Comparison of ENCODE assay signal across 18 cellular contexts in genomic region chr1:221664253-221664652, GRCh38.
A peak's percentile ranks its signal among the peaks of the same experiment; 100 is the strongest.
DNase-seq lines count a peak whose midpoint lies in the region; ATAC-seq, FAIRE-seq and TF ChIP-seq lines count a peak whose summit lies in the region.
"Had no signal": no experiment of that assay in that cellular context is flagged by ENCODE, and none has a peak within 500 bp of the region (broad histone marks: within the 10 kb centered on the region; RNA-seq: fewer than 3 reads in every experiment).

No MANE protein-coding gene starts in this region.

- H3K79me2 ChIP-seq in H1 (ENCODE audit: control insufficient read depth in 1 of 2, insufficient read depth in 2 of 2, low read length in 2 of 2) (no peaks in the 10 kb centered on the region), osteoblast (ENCODE audit: insufficient read depth, low read length) (no peaks in the 10 kb centered on the region)

- no peak overlapping the region for H4K8ac ChIP-seq in H1 (ENCODE audit: extremely low read depth, insufficient read depth, low read length)

- H3K14ac ChIP-seq in H1 (ENCODE audit: insufficient read length), result no peak overlapping the region

- H2BK15ac ChIP-seq in H1 (ENCODE audit: low read length), result no peak overlapping the region

- WGBS in H1 (ENCODE audit: extremely low coverage in 1 of 2, insufficient coverage in 1 of 2, insufficient read length in 1 of 2, insufficient replicate concordance in 2 of 2, low coverage in 1 of 2, low lambda C conversion rate in 2 of 2, missing lambda C conversion rate in 1 of 2), 2 experiments, result 20% methylated on average over 1 of the region's 1 CpG; no CpG with 5 or more reads in 1 of the 2 experiments

- H2BK5ac ChIP-seq in H1 (ENCODE audit: low read depth, low read length), result no peak overlapping the region

- no peak overlapping the region for H2BK120ac ChIP-seq in H1 (replicated peaks; ENCODE audit: low read depth, low read length)

- CTCF ChIA-PET in H1 (lab: Charles Lee; ENCODE audit: partially characterized antibody), result interaction anchor here (1.2 kb wide), 1 partner anchor 431 kb away, joined by 4 read pairs; no protein-coding TSS in a partner anchor

- H3K56ac ChIP-seq in H1 (replicated peaks; ENCODE audit: insufficient read length, low read depth, low read length), result no peak overlapping the region

- H3K27me3 ChIP-seq in H1 (replicated peaks in 1 of 4; ENCODE audit: control insufficient read depth in 3 of 4, extremely low read depth in 1 of 4, insufficient read depth in 3 of 4, low read length in 3 of 4) (no peaks in the 10 kb centered on the region), osteoblast (ENCODE audit: insufficient read depth, low read length) (no peaks in the 10 kb centered on the region)

- H3K23me2 ChIP-seq in H1 (ENCODE audit: low read depth, low read length), result no peaks in the 10 kb centered on the region

- TF ChIP-seq RAD21 in H1 (IDR thresholded peaks at IDR 0.05 in 1 of 2, conservative IDR thresholded peaks at IDR 0.05 in 1 of 2; ENCODE audit: low read depth in 2 of 2, low read length in 2 of 2), result peak; percentile 32 to 45

- H4K20me1 ChIP-seq in H1 (replicated peaks in 1 of 2; ENCODE audit: control insufficient read depth in 1 of 2, insufficient read depth in 2 of 2, low read length in 2 of 2), result no peaks in the 10 kb centered on the region
- H4K20me1 ChIP-seq in osteoblast (ENCODE audit: insufficient read depth, low read length), result no peaks in the 10 kb centered on the region

- H3K9me3 Mint-ChIP-seq in effector memory CD8-positive, alpha-beta T cell, result no peaks in the 10 kb centered on the region
- H3K9me3 Mint-ChIP-seq: HFFc6 had no signal

- no peak for TF ChIP-seq EP300 in H1 (IDR thresholded peaks at IDR 0.05; ENCODE audit: borderline replicate concordance in 1 of 2, low read depth in 2 of 2, low read length in 2 of 2)

- peak; percentile 33 for DNase-seq in NCI-H748 (lab: John Stamatoyannopoulos, UW; ENCODE audit: unreplicated experiment)
- DNase-seq in NCI-H748 treated with DMSO at 0.1 percent for 48 hours (lab: John Stamatoyannopoulos, UW), result no peak
- DNase-seq in NCI-H146 treated with DMSO at 0.1 percent for 48 hours (lab: John Stamatoyannopoulos, UW; ENCODE audit: unreplicated experiment), result peak; percentile 36
- DNase-seq in H1 (ENCODE audit: low read depth in 1 of 2, low spot score in 2 of 2), result no peak
- no peak for DNase-seq in osteoblast (ENCODE audit: insufficient read length, low spot score, missing footprints)
- DNase-seq in effector memory CD8-positive, alpha-beta T cell, result no peak
- DNase-seq in stimulated activated CD4-positive, alpha-beta T cell treated with anti-CD3 and anti-CD28 coated beads, Interleukin-15, amount 100 ng/mL, for 24 hours, result no peak
- no peak for DNase-seq in cardiac septum (ENCODE audit: low spot score)
- DNase-seq: Caco-2, DMS79, GM23248, HFFc6, NCI-H1694 treated with DMSO at 0.1 percent for 48 hours, NCI-H2227 treated with DMSO at 0.1 percent for 48 hours, NCI-H524 treated with DMSO at 0.1 percent for 48 hours, SIG-M5 had no signal

- peaks cover 5 to 14% of the 10 kb centered on the region in 2 donors for H3K27me3 Mint-ChIP-seq in effector memory CD8-positive, alpha-beta T cell

- peaks cover 0 to 3% (median 0%) of the 10 kb centered on the region in 4 experiments; a peak in 2 of 7 replicates for H3K4me1 ChIP-seq in H1 (replicated peaks in 1 of 4; ENCODE audit: control insufficient read depth in 3 of 4, insufficient read depth in 4 of 4, low read length in 3 of 4)
- H3K4me1 ChIP-seq in osteoblast (ENCODE audit: insufficient read depth, low read length), result peaks cover 9% of the 10 kb centered on the region
- H3K4me1 ChIP-seq: Caco-2 had no signal

- FAIRE-seq in H1 (lab: Jason Lieb, UNC), result no peak
- FAIRE-seq: A204.1 had no signal

- H2AK5ac ChIP-seq in H1 (ENCODE audit: low read depth, low read length), result no peak overlapping the region

- H3K36me3 ChIP-seq in H1 (ENCODE audit: control insufficient read depth in 2 of 4, insufficient read depth in 4 of 4, low read length in 3 of 4) (no peaks in the 10 kb centered on the region), osteoblast (ENCODE audit: insufficient read depth, low read length) (no peaks in the 10 kb centered on the region)

- no peak overlapping the region for H3K27ac Mint-ChIP-seq in effector memory CD8-positive, alpha-beta T cell
- H3K27ac Mint-ChIP-seq: CD14-positive monocyte, HFFc6 had no signal

- no peak for ATAC-seq in effector memory CD8-positive, alpha-beta T cell (replicated peaks)

- no peak overlapping the region for H3K4ac ChIP-seq in H1 (replicated peaks; ENCODE audit: insufficient read length, low read depth, low read length)

- H2BK12ac ChIP-seq in H1 (ENCODE audit: low read depth, low read length), result no peak overlapping the region

- TF ChIP-seq CTCF in H1 (IDR thresholded peaks at IDR 0.05; ENCODE audit: control extremely low read depth in 1 of 3, insufficient read depth in 1 of 3, low read depth in 1 of 3, low read length in 3 of 3), result peak in 1 of 3 experiments; percentile 30; a peak in 1 of 4 replicates
- peak; percentile 18 for TF ChIP-seq CTCF in osteoblast (IDR thresholded peaks at IDR 0.05; ENCODE audit: extremely low read depth, low read depth, low read length)

- H3K79me1 ChIP-seq in H1 (ENCODE audit: low read depth, low read length), result no peaks in the 10 kb centered on the region

- H2AFZ ChIP-seq in H1 (ENCODE audit: low read length) (no peak overlapping the region), osteoblast (ENCODE audit: low read length) (no peak overlapping the region)
- H2AFZ ChIP-seq: GM23248 had no signal

- peaks cover 3% of the 10 kb centered on the region for H3K36me3 Mint-ChIP-seq in effector memory CD8-positive, alpha-beta T cell (ENCODE audit: insufficient read depth)
- H3K36me3 Mint-ChIP-seq: CD14-positive monocyte had no signal

- H4K91ac ChIP-seq in H1 (replicated peaks; ENCODE audit: insufficient read length, low read length), result no peak overlapping the region

- intact Hi-C loops in cardiac septum (cut with DNase I), result no loop called here

- H3K9me3 ChIP-seq in H1 (ENCODE audit: insufficient read depth in 2 of 2, low read depth in 1 of 2, low read length in 1 of 2) (no peaks in the 10 kb centered on the region), osteoblast (ENCODE audit: low read depth, low read length) (no peaks in the 10 kb centered on the region)
- H3K9me3 ChIP-seq: Caco-2 had no signal

- H3K18ac ChIP-seq in H1 (ENCODE audit: extremely low read depth, low read length), result no peak overlapping the region

- H3K27ac ChIP-seq in H1 (ENCODE audit: low read depth, low read length) (no peak overlapping the region), osteoblast (ENCODE audit: low read depth, low read length) (no peak overlapping the region)
- H3K27ac ChIP-seq: GM23248 had no signal

- POLR2A ChIA-PET in H1 (lab: Charles Lee; ENCODE audit: partially characterized antibody), result interaction anchor here (0.6 kb wide), 1 partner anchor 341 kb away, joined by 3 read pairs; no protein-coding TSS in a partner anchor

- no peak overlapping the region for H3K23ac ChIP-seq in H1 (ENCODE audit: insufficient read length)

- H3K4me2 ChIP-seq in H1 (ENCODE audit: insufficient read depth in 1 of 2, low read depth in 2 of 2, low read length in 2 of 2), result no peak overlapping the region
- no peak overlapping the region for H3K4me2 ChIP-seq in osteoblast (ENCODE audit: insufficient read depth, low read length)

- H4K5ac ChIP-seq in H1 (ENCODE audit: insufficient read length, low read depth, low read length), result no peak overlapping the region

- H2BK20ac ChIP-seq in H1 (ENCODE audit: low read length), result no peak overlapping the region

- H3K4me3 ChIP-seq in H1 (ENCODE audit: extremely low read depth in 1 of 4, insufficient read depth in 2 of 4, low read depth in 3 of 4, low read length in 4 of 4) (no peak overlapping the region), osteoblast (ENCODE audit: insufficient read depth, low read length) (no peak overlapping the region)
- H3K4me3 ChIP-seq: GM23248 had no signal

- no peaks in the 10 kb centered on the region for H3K4me1 Mint-ChIP-seq in effector memory CD8-positive, alpha-beta T cell (ENCODE audit: low read depth in 2 of 2)

- no peak for TF ChIP-seq POLR2A in H1 (IDR thresholded peaks at IDR 0.05; ENCODE audit: control extremely low read depth in 1 of 2, low read depth in 2 of 2, low read length in 2 of 2)

- no peak overlapping the region for H3K9ac ChIP-seq in H1 (replicated peaks in 1 of 4; ENCODE audit: extremely low read depth in 1 of 4, low read depth in 3 of 4, low read length in 3 of 4)
- H3K9ac ChIP-seq: GM23248 had no signal

- H3K4me3 Mint-ChIP-seq in effector memory CD8-positive, alpha-beta T cell, result no peak overlapping the region
- H3K4me3 Mint-ChIP-seq: CD14-positive monocyte, HFFc6 had no signal

TF ChIP-seq in H1, 55 proteins besides CTCF, POLR2A, EP300 and RAD21 (continues in another document):
- no peak for TF ChIP-seq PHF8 (conservative IDR thresholded peaks at IDR 0.05; ENCODE audit: low read depth, low read length)
- no peak for TF ChIP-seq POU5F1 (IDR thresholded peaks at IDR 0.05; ENCODE audit: low read depth, low read length)
- TF ChIP-seq, protein P1, sequence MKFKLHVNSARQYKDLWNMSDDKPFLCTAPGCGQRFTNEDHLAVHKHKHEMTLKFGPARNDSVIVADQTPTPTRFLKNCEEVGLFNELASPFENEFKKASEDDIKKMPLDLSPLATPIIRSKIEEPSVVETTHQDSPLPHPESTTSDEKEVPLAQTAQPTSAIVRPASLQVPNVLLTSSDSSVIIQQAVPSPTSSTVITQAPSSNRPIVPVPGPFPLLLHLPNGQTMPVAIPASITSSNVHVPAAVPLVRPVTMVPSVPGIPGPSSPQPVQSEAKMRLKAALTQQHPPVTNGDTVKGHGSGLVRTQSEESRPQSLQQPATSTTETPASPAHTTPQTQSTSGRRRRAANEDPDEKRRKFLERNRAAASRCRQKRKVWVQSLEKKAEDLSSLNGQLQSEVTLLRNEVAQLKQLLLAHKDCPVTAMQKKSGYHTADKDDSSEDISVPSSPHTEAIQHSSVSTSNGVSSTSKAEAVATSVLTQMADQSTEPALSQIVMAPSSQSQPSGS (IDR thresholded peaks at IDR 0.05; ENCODE audit: low read length), result no peak
- no peak for TF ChIP-seq BRCA1 (IDR thresholded peaks at IDR 0.05; ENCODE audit: low read depth, low read length)
- TF ChIP-seq CBX8 (IDR thresholded peaks at IDR 0.05; ENCODE audit: borderline replicate concordance, low read depth, low read length), result no peak
- TF ChIP-seq SUZ12 (IDR thresholded peaks at IDR 0.05; ENCODE audit: low read length), result no peak
- TF ChIP-seq BCL11A (IDR thresholded peaks at IDR 0.05; ENCODE audit: low read depth in 2 of 2, low read length in 2 of 2), result no peak
- no peak for TF ChIP-seq GTF2F1 (IDR thresholded peaks at IDR 0.05; ENCODE audit: borderline replicate concordance, low read depth, low read length)
- no peak for TF ChIP-seq ZNF274 (IDR thresholded peaks at IDR 0.05; ENCODE audit: borderline replicate concordance, extremely low read depth, low read length)
- no peak for TF ChIP-seq TCF12 (IDR thresholded peaks at IDR 0.05; ENCODE audit: low read depth, low read length)
- TF ChIP-seq HDAC6 (IDR thresholded peaks at IDR 0.05; ENCODE audit: low read depth, low read length), result no peak
- no peak for TF ChIP-seq KDM5A (IDR thresholded peaks at IDR 0.05; ENCODE audit: low read length)
- TF ChIP-seq CHD1 (IDR thresholded peaks at IDR 0.05; ENCODE audit: low read depth, low read length), result no peak

Comparison
In these comparisons a context has a peak if more than half of its experiments do, and no peak if none do; other contexts are left out.
1. DNase-seq: peak in NCI-H748 (single experiment) and NCI-H146 treated with DMSO at 0.1 percent for 48 hours (single experiment); none in NCI-H748 treated with DMSO at 0.1 percent for 48 hours (single experiment), H1 (0 of 2), osteoblast (single experiment), effector memory CD8-positive, alpha-beta T cell (0 of 3), stimulated activated CD4-positive, alpha-beta T cell treated with anti-CD3 and anti-CD28 coated beads, Interleukin-15, amount 100 ng/mL, for 24 hours (single experiment) and cardiac septum (single experiment).